1 cellular context compared by ENCODE assay signal in genomic region chr10:121531076-121531829, GRCh38.
TF ChIP-seq lines count a peak whose summit lies in the region.

No MANE protein-coding gene starts in this region.

TF ChIP-seq in HepG2, 621 proteins besides CTCF, POLR2A, EP300 and RAD21 (continued from another document):
- 0 out of 2 replicates have a peak, but pooled peaks have one; percentile 15 for TF ChIP-seq TFAP4 (IDR thresholded peaks at IDR 0.05; ENCODE audit: borderline replicate concordance, low read depth)
- TF ChIP-seq NR2F2 (IDR thresholded peaks at IDR 0.05; ENCODE audit: borderline replicate concordance, low read depth): peak; percentile 15; the same call in 1 of the 2 replicates
- TF ChIP-seq RNF219 (CRISPR knock-in tag; IDR thresholded peaks at IDR 0.05): no peak
- TF ChIP-seq NFIC (IDR thresholded peaks at IDR 0.05; ENCODE audit: low read length): peak; percentile 16; the same call in 1 of the 2 replicates
- TF ChIP-seq ZNF740 (CRISPR knock-in tag; IDR thresholded peaks at IDR 0.05): no peak
- TF ChIP-seq PPARG (CRISPR knock-in tag; conservative IDR thresholded peaks at IDR 0.05): 0 out of 2 replicates have a peak, but pooled peaks have one; percentile 7
- TF ChIP-seq KDM5A (IDR thresholded peaks at IDR 0.05; ENCODE audit: borderline replicate concordance, low read length): no peak
- TF ChIP-seq HOXA3 (CRISPR knock-in tag; IDR thresholded peaks at IDR 0.05): peak; percentile 35; the same call in 1 of the 2 replicates
- TF ChIP-seq MAX (IDR thresholded peaks at IDR 0.05): peak; percentile 37; the same call in 1 of the 2 replicates
- no peak for TF ChIP-seq PREB (CRISPR knock-in tag; IDR thresholded peaks at IDR 0.05)
- TF ChIP-seq ZSCAN25 (CRISPR knock-in tag; IDR thresholded peaks at IDR 0.05): 0 out of 2 replicates have a peak, but pooled peaks have one; percentile 19
- no peak for TF ChIP-seq ZNF749 (CRISPR knock-in tag; IDR thresholded peaks at IDR 0.05; ENCODE audit: borderline replicate concordance)
TF ChIP-seq in HepG2: peak in this region for 69.
